Comparison of ENCODE assay signal across 8 cellular contexts in genomic region chr2:15058015-15058414, GRCh38.
DNase-seq lines count a peak whose midpoint lies in the region; ATAC-seq and TF ChIP-seq lines count a peak whose summit lies in the region.

No MANE protein-coding gene starts in this region.

- H3K36me3 ChIP-seq in GM06990 (ENCODE audit: control insufficient read depth, insufficient read depth, low read length) (no peaks in the 10 kb centered on the region), testis (ENCODE audit: low read depth, missing control alignments) (no peaks in the 10 kb centered on the region)

- no peaks in the 10 kb centered on the region; the same call in 1 of the 2 replicates for H3K27me3 ChIP-seq in GM06990 (replicated peaks; ENCODE audit: control insufficient read depth, insufficient read depth, low read length)
- H3K27me3 ChIP-seq in testis = no peaks in the 10 kb centered on the region

- peak; percentile 86 for ATAC-seq in GM19395 (IDR thresholded peaks at IDR 0.05; ENCODE audit: unreplicated experiment)
- ATAC-seq in GM19452 (IDR thresholded peaks at IDR 0.05; ENCODE audit: unreplicated experiment) = no peak

- DNase-seq in GM06990 (ENCODE audit: extremely low read depth, insufficient read length) (no peak), NCI-H1694 treated with DMSO at 0.1 percent for 48 hours (lab: John Stamatoyannopoulos, UW) (peak; percentile 27), fibroblast of mammary gland (ENCODE audit: low read depth) (peak; percentile 10), testis (no peak), nucleus accumbens (lab: John Stamatoyannopoulos, UW) (no peak), NCI-H748 treated with DMSO at 0.1 percent for 48 hours (lab: John Stamatoyannopoulos, UW) (no peak)

- 82 to 84% methylated on average over 5 of the region's 5 CpGs for WGBS in testis, 2 donors

- H3K27ac ChIP-seq in testis = no peak overlapping the region

- H3K4me1 ChIP-seq in testis = no peaks in the 10 kb centered on the region

- TF ChIP-seq POLR2A in testis (IDR thresholded peaks at IDR 0.05) = no peak

- TF ChIP-seq CTCF in GM06990 (IDR thresholded peaks at IDR 0.05; ENCODE audit: insufficient read depth, low read length, poor library complexity, severe bottlenecking) (peak; percentile 67), fibroblast of mammary gland (conservative IDR thresholded peaks at IDR 0.05; ENCODE audit: control insufficient read depth, insufficient read depth, low read depth, low read length) (peak; percentile 40), testis (IDR thresholded peaks at IDR 0.05) (peak in 1 of 3 experiments; percentile 20)

- H3K4me3 ChIP-seq in GM06990 (replicated peaks; ENCODE audit: low read depth, low read length) (no peak overlapping the region), fibroblast of mammary gland (ENCODE audit: control insufficient read depth, low read depth, low read length) (no peak overlapping the region), testis (no peak overlapping the region)

- intact Hi-C loops in testis (cut with DNase I; ENCODE audit: low total_unique reads) = no loop called here

- no peaks in the 10 kb centered on the region for H3K9me3 ChIP-seq in testis

Comparison
In these comparisons a context has a peak if more than half of its experiments do, and no peak if none do; other contexts are left out.
1. DNase-seq: peak in NCI-H1694 treated with DMSO at 0.1 percent for 48 hours (single experiment) and fibroblast of mammary gland (single experiment); none in GM06990 (single experiment), testis (single experiment), nucleus accumbens (0 of 56) and NCI-H748 treated with DMSO at 0.1 percent for 48 hours (single experiment).